Comparison of ENCODE assay signal across 19 cellular contexts in genomic region chr16:73737637-73738036, GRCh38.
DNase-seq lines count a peak whose midpoint lies in the region; ATAC-seq and TF ChIP-seq lines count a peak whose summit lies in the region.
"Had no signal": no experiment of that assay in that cellular context is flagged by ENCODE, and none has a peak within 500 bp of the region (broad histone marks: within the 10 kb centered on the region; RNA-seq: fewer than 3 reads in every experiment).

No MANE protein-coding gene starts in this region.

- no peaks in the 10 kb centered on the region for H3K27me3 Mint-ChIP-seq in activated naive CD8-positive, alpha-beta T cell treated with anti-CD3 and anti-CD28 coated beads, Interleukin-2, amount 10 ng/mL, durations not matched to agents 7 days and 5 days
- H3K27me3 Mint-ChIP-seq in activated naive CD8-positive, alpha-beta T cell treated with anti-CD3 and anti-CD28 coated beads for 36 hours = peaks cover 4% of the 10 kb centered on the region
- H3K27me3 Mint-ChIP-seq in endodermal cell (ENCODE audit: insufficient read depth) (no peaks in the 10 kb centered on the region), progenitor cell of endocrine pancreas (no peaks in the 10 kb centered on the region)
- H3K27me3 Mint-ChIP-seq: B cell had no signal

- no peaks in the 10 kb centered on the region for H3K4me1 Mint-ChIP-seq in activated naive CD8-positive, alpha-beta T cell treated with anti-CD3 and anti-CD28 coated beads, Interleukin-2, amount 10 ng/mL, durations not matched to agents 7 days and 5 days
- peaks cover 5% of the 10 kb centered on the region for H3K4me1 Mint-ChIP-seq in activated naive CD8-positive, alpha-beta T cell treated with anti-CD3 and anti-CD28 coated beads for 36 hours
- H3K4me1 Mint-ChIP-seq in endodermal cell (peaks cover 26% of the 10 kb centered on the region), progenitor cell of endocrine pancreas (ENCODE audit: low read depth) (peaks cover 17% of the 10 kb centered on the region)
- H3K4me1 Mint-ChIP-seq: B cell had no signal

- DNase-seq in activated naive CD8-positive, alpha-beta T cell treated with anti-CD3 and anti-CD28 coated beads, Interleukin-2, amount 10 ng/mL, durations not matched to agents 7 days and 5 days = no peak
- no peak for DNase-seq in activated naive CD8-positive, alpha-beta T cell treated with anti-CD3 and anti-CD28 coated beads for 36 hours
- DNase-seq in endodermal cell (no peak), progenitor cell of endocrine pancreas (ENCODE audit: low spot score, unreplicated experiment) (no peak), NCI-H748 treated with DMSO at 0.1 percent for 48 hours (lab: John Stamatoyannopoulos, UW) (no peak), Right ventricle myocardium superior (no peak), dorsolateral prefrontal cortex (no peak)
- DNase-seq: AML-193; Caco-2; Calu3; CD4-positive, alpha-beta T cell; CD8-positive, alpha-beta T cell; DMS79 treated with DMSO at 0.1 percent for 48 hours; GF-D8 had no signal

- H3K9me3 Mint-ChIP-seq in activated naive CD8-positive, alpha-beta T cell treated with anti-CD3 and anti-CD28 coated beads, Interleukin-2, amount 10 ng/mL, durations not matched to agents 7 days and 5 days = no peaks in the 10 kb centered on the region
- peaks cover 8% of the 10 kb centered on the region for H3K9me3 Mint-ChIP-seq in activated naive CD8-positive, alpha-beta T cell treated with anti-CD3 and anti-CD28 coated beads for 36 hours
- H3K9me3 Mint-ChIP-seq in endodermal cell (peaks cover 48% of the 10 kb centered on the region), progenitor cell of endocrine pancreas (ENCODE audit: low read depth) (peaks cover 3% of the 10 kb centered on the region)
- H3K9me3 Mint-ChIP-seq: CD4-positive, alpha-beta T cell had no signal

- no peak overlapping the region for H3K9ac ChIP-seq in endodermal cell (ENCODE audit: extremely low read depth, low read length, poor library complexity, severe bottlenecking)
- H3K9ac ChIP-seq: BLaER1 treated with 17β-estradiol and CSF1 and Interleukin-3, amounts not matched to agents 10 nM and 100 nM had no signal

- H3K27ac ChIP-seq in endodermal cell (ENCODE audit: low read depth, low read length) = no peak overlapping the region
- no peak overlapping the region for H3K27ac ChIP-seq in dorsolateral prefrontal cortex
- H3K27ac ChIP-seq: 22Rv1; A549; BLaER1 treated with 17β-estradiol and CSF1 and Interleukin-3, amounts not matched to agents 10 nM and 100 nM; C4-2B had no signal

- intact Hi-C loops in Right ventricle myocardium superior (cut with DNase I) (no loop called here), dorsolateral prefrontal cortex (cut with DNase I) (no loop called here)

- TF ChIP-seq CTCF in endodermal cell (conservative IDR thresholded peaks at IDR 0.05) = no peak
- TF ChIP-seq CTCF in progenitor cell of endocrine pancreas (IDR thresholded peaks at IDR 0.05; ENCODE audit: unreplicated experiment) = no peak
- no peak for TF ChIP-seq CTCF in dorsolateral prefrontal cortex (IDR thresholded peaks at IDR 0.05 in 54 of 56, conservative IDR thresholded peaks at IDR 0.05 in 2 of 56; ENCODE audit: low read depth in 1 of 56, partially characterized antibody in 56 of 56)

- H3K4me3 Mint-ChIP-seq in activated naive CD8-positive, alpha-beta T cell treated with anti-CD3 and anti-CD28 coated beads, Interleukin-2, amount 10 ng/mL, durations not matched to agents 7 days and 5 days = no peak overlapping the region
- no peak overlapping the region for H3K4me3 Mint-ChIP-seq in activated naive CD8-positive, alpha-beta T cell treated with anti-CD3 and anti-CD28 coated beads for 36 hours
- peak overlapping the region; percentile 8 for H3K4me3 Mint-ChIP-seq in endodermal cell
- no peak overlapping the region for H3K4me3 Mint-ChIP-seq in progenitor cell of endocrine pancreas (ENCODE audit: low read depth)
- H3K4me3 Mint-ChIP-seq: B cell; CD4-positive, alpha-beta T cell; CD8-positive, alpha-beta T cell had no signal

- 43 to 50% methylated on average over 1 to 2 of the region's 3 CpGs for WGBS in endodermal cell (ENCODE audit: insufficient coverage in 1 of 2, insufficient read length in 1 of 2), 2 experiments

- H3K27me3 ChIP-seq in endodermal cell (ENCODE audit: control insufficient read depth, insufficient read depth, low read length, poor library complexity, severe bottlenecking) (no peaks in the 10 kb centered on the region), dorsolateral prefrontal cortex (peaks cover 0 to 17% (median 0%) of the 10 kb centered on the region in 45 donors)
- H3K27me3 ChIP-seq: BLaER1 treated with 17β-estradiol and CSF1 and Interleukin-3, amounts not matched to agents 10 nM and 100 nM had no signal

- POLR2A ChIA-PET in activated naive CD8-positive, alpha-beta T cell treated with anti-CD3 and anti-CD28 coated beads, Interleukin-2, amount 10 ng/mL, durations not matched to agents 7 days and 5 days (lab: Charles Lee) = no interaction called here

- peaks cover 6% of the 10 kb centered on the region for H3K4me1 ChIP-seq in endodermal cell (ENCODE audit: control insufficient read depth, insufficient read depth, low read length)
- H3K4me1 ChIP-seq: A549; BLaER1 treated with 17β-estradiol and CSF1 and Interleukin-3, amounts not matched to agents 10 nM and 100 nM; Caco-2 had no signal

- no peak for ATAC-seq in activated naive CD8-positive, alpha-beta T cell treated with anti-CD3 and anti-CD28 coated beads, Interleukin-2, amount 10 ng/mL, durations not matched to agents 7 days and 5 days (ENCODE audit: low read depth)
- ATAC-seq in Right ventricle myocardium superior (ENCODE audit: poor library complexity) = no peak
- ATAC-seq: A549; CD8-positive, alpha-beta T cell had no signal

- H3K9me3 ChIP-seq in endodermal cell (ENCODE audit: control insufficient read depth, low read length) = peaks cover 66% of the 10 kb centered on the region
- H3K9me3 ChIP-seq: Caco-2 had no signal

- peak overlapping the region; percentile 58 for H3K27ac Mint-ChIP-seq in activated naive CD8-positive, alpha-beta T cell treated with anti-CD3 and anti-CD28 coated beads, Interleukin-2, amount 10 ng/mL, durations not matched to agents 7 days and 5 days
- no peak overlapping the region for H3K27ac Mint-ChIP-seq in activated naive CD8-positive, alpha-beta T cell treated with anti-CD3 and anti-CD28 coated beads for 36 hours
- H3K27ac Mint-ChIP-seq in endodermal cell (no peak overlapping the region), progenitor cell of endocrine pancreas (peak overlapping the region; percentile 45)
- H3K27ac Mint-ChIP-seq: B cell; CD4-positive, alpha-beta T cell; CD8-positive, alpha-beta T cell had no signal

- H3K36me3 Mint-ChIP-seq in activated naive CD8-positive, alpha-beta T cell treated with anti-CD3 and anti-CD28 coated beads, Interleukin-2, amount 10 ng/mL, durations not matched to agents 7 days and 5 days = no peaks in the 10 kb centered on the region
- H3K36me3 Mint-ChIP-seq in activated naive CD8-positive, alpha-beta T cell treated with anti-CD3 and anti-CD28 coated beads for 36 hours = no peaks in the 10 kb centered on the region
- H3K36me3 Mint-ChIP-seq in endodermal cell (ENCODE audit: low read depth) (peaks cover 6% of the 10 kb centered on the region), progenitor cell of endocrine pancreas (ENCODE audit: insufficient read depth) (no peaks in the 10 kb centered on the region)
- H3K36me3 Mint-ChIP-seq: CD8-positive, alpha-beta T cell had no signal

- H3K4me3 ChIP-seq in endodermal cell (ENCODE audit: low read length) (peak overlapping the region; percentile 26), dorsolateral prefrontal cortex (no peak overlapping the region)
- H3K4me3 ChIP-seq: A549; BLaER1 treated with 17β-estradiol and CSF1 and Interleukin-3, amounts not matched to agents 10 nM and 100 nM had no signal

- H3K36me3 ChIP-seq in endodermal cell (ENCODE audit: control insufficient read depth, insufficient read depth, low read length) = no peaks in the 10 kb centered on the region
- H3K36me3 ChIP-seq: BLaER1 treated with 17β-estradiol and CSF1 and Interleukin-3, amounts not matched to agents 10 nM and 100 nM had no signal

Comparison
In these comparisons a context has a peak if more than half of its experiments do, and no peak if none do; other contexts are left out.
1. H3K27ac Mint-ChIP-seq: peak in activated naive CD8-positive, alpha-beta T cell treated with anti-CD3 and anti-CD28 coated beads, Interleukin-2, amount 10 ng/mL, durations not matched to agents 7 days and 5 days (single experiment) and progenitor cell of endocrine pancreas (single experiment); none in activated naive CD8-positive, alpha-beta T cell treated with anti-CD3 and anti-CD28 coated beads for 36 hours (single experiment) and endodermal cell (single experiment).